In genomic region chr17:44219126-44219635, GRCh38 we compare ENCODE assay signal across 9 cellular contexts. TPM values are rescaled to one million over a fixed set of nuclear protein-coding genes. Genes with fewer than 3 reads are reported as not detected.
DNase-seq lines count a peak whose midpoint lies in the region; ATAC-seq and TF ChIP-seq lines count a peak whose summit lies in the region.
"Had no signal": no experiment of that assay in that cellular context is flagged by ENCODE, and none has a peak within 500 bp of the region (broad histone marks: within the 10 kb centered on the region; RNA-seq: fewer than 3 reads in every experiment).

No MANE protein-coding gene starts in this region.

- no peak overlapping the region for H3K4me3 ChIP-seq in CD4-positive, CD25-positive, alpha-beta regulatory T cell (ENCODE audit: low read depth, low read length)
- peak overlapping the region; percentile 64 to 98 (median 92) for H3K4me3 ChIP-seq in heart right ventricle
- H3K4me3 ChIP-seq in prostate gland, result peak overlapping the region; percentile 80 to 95

- peak; percentile 58 for TF ChIP-seq POLR2A in GM19099 (IDR thresholded peaks at IDR 0.05; ENCODE audit: extremely low read depth, insufficient read length, low read depth)
- peak; percentile 13 for TF ChIP-seq POLR2A in Raji (IDR thresholded peaks at IDR 0.05; ENCODE audit: insufficient read depth, low read depth, low read length)
- TF ChIP-seq POLR2A in prostate gland (IDR thresholded peaks at IDR 0.05), result no peak

- peak; percentile 36 to 58 (median 43) for TF ChIP-seq CTCF in heart right ventricle (IDR thresholded peaks at IDR 0.05)
- peak in 3 of 4 experiments; percentile 36 to 70 (median 68) for TF ChIP-seq CTCF in prostate gland (IDR thresholded peaks at IDR 0.05)

- peaks cover 23% of the 10 kb centered on the region for H3K36me3 ChIP-seq in CD4-positive, CD25-positive, alpha-beta regulatory T cell (ENCODE audit: control insufficient read depth, insufficient read depth, low read length)
- peaks cover 0 to 33% (median 26%) of the 10 kb centered on the region in 9 donors for H3K36me3 ChIP-seq in heart right ventricle
- H3K36me3 ChIP-seq in prostate gland, result peaks cover 10 to 23% of the 10 kb centered on the region in 2 donors

- peaks cover 49% of the 10 kb centered on the region for H3K4me1 ChIP-seq in CD4-positive, CD25-positive, alpha-beta regulatory T cell (ENCODE audit: control insufficient read depth, insufficient read depth, low read length, poor library complexity, severe bottlenecking)
- H3K4me1 ChIP-seq in heart right ventricle, result peaks cover 11 to 56% (median 44%) of the 10 kb centered on the region in 9 donors
- H3K4me1 ChIP-seq in prostate gland (replicated peaks), result peaks cover 5% of the 10 kb centered on the region

- H3K4me1 Mint-ChIP-seq in CD4-positive, CD25-positive, alpha-beta regulatory T cell, result peaks cover 6 to 55% (median 30%) of the 10 kb centered on the region in 4 donors
- H3K4me1 Mint-ChIP-seq in activated naive CD4-positive, alpha-beta T cell treated with anti-CD3 and anti-CD28 coated beads, Interleukin-2, amount 10 ng/mL, durations not matched to agents 7 days and 5 days, result peaks cover 42% of the 10 kb centered on the region

- peak overlapping the region in 2 of 4 donors; percentile 39 to 54 for H3K4me3 Mint-ChIP-seq in CD4-positive, CD25-positive, alpha-beta regulatory T cell
- H3K4me3 Mint-ChIP-seq in activated naive CD4-positive, alpha-beta T cell treated with anti-CD3 and anti-CD28 coated beads, Interleukin-2, amount 10 ng/mL, durations not matched to agents 7 days and 5 days, result peak overlapping the region; percentile 41

- H3K36me3 Mint-ChIP-seq in CD4-positive, CD25-positive, alpha-beta regulatory T cell, result peaks cover 20% of the 10 kb centered on the region
- H3K36me3 Mint-ChIP-seq in activated naive CD4-positive, alpha-beta T cell treated with anti-CD3 and anti-CD28 coated beads, Interleukin-2, amount 10 ng/mL, durations not matched to agents 7 days and 5 days, result peaks cover 45% of the 10 kb centered on the region

- no peaks in the 10 kb centered on the region for H3K9me3 Mint-ChIP-seq in CD4-positive, CD25-positive, alpha-beta regulatory T cell
- H3K9me3 Mint-ChIP-seq in activated naive CD4-positive, alpha-beta T cell treated with anti-CD3 and anti-CD28 coated beads, Interleukin-2, amount 10 ng/mL, durations not matched to agents 7 days and 5 days, result no peaks in the 10 kb centered on the region

- intact Hi-C loops in heart right ventricle (cut with DNase I), result loop anchor here in 4 of 10 donors (1.0 to 5.0 kb wide), 4 partner anchors 32 to 108 kb away; partner anchors contain the start of genes SLC25A39 (in 2 of the 4) and TMUB2 (in 1 of the 4)
- intact Hi-C loops in prostate gland (cut with DNase I), result loop anchor here (2.0 kb wide), 1 partner anchor 108 kb away; no protein-coding TSS in a partner anchor

- CTCF ChIA-PET in activated naive CD4-positive, alpha-beta T cell treated with anti-CD3 and anti-CD28 coated beads, Interleukin-2, amount 10 ng/mL, durations not matched to agents 7 days and 5 days (lab: Charles Lee), result interaction anchor here (1.8 to 3.1 kb wide), 2 partner anchors 9 kb away, joined by 8 to 18 read pairs; no protein-coding TSS in a partner anchor

- peak overlapping the region; percentile 84 for H3K27ac ChIP-seq in CD4-positive, CD25-positive, alpha-beta regulatory T cell (ENCODE audit: insufficient read depth, low read length, poor library complexity, severe bottlenecking)
- H3K27ac ChIP-seq in heart right ventricle (peak overlapping the region; percentile 98 to 100 (median 100)), prostate gland (peak overlapping the region; percentile 98 to 100)

- H3K27me3 ChIP-seq in CD4-positive, CD25-positive, alpha-beta regulatory T cell (ENCODE audit: control insufficient read depth, insufficient read depth, low read length), result no peaks in the 10 kb centered on the region
- H3K27me3 ChIP-seq in heart right ventricle, result no peaks in the 10 kb centered on the region
- no peaks in the 10 kb centered on the region for H3K27me3 ChIP-seq in prostate gland (replicated peaks; ENCODE audit: insufficient read depth)

- peak; percentile 60 to 83 (median 79) for DNase-seq in CD4-positive, CD25-positive, alpha-beta regulatory T cell
- DNase-seq in activated naive CD4-positive, alpha-beta T cell treated with anti-CD3 and anti-CD28 coated beads, Interleukin-2, amount 10 ng/mL, durations not matched to agents 7 days and 5 days, result peak; percentile 76
- DNase-seq in heart right ventricle (peak in 1 of 2 donors; percentile 68), prostate gland (ENCODE audit: low spot score) (peak; percentile 42)

- ATAC-seq in CD4-positive, CD25-positive, alpha-beta regulatory T cell (ENCODE audit: low read depth in 2 of 2), result peak; percentile 48 to 51
- peak; percentile 47 for ATAC-seq in HG03354 (IDR thresholded peaks at IDR 0.05; ENCODE audit: poor library complexity, severe bottlenecking, unreplicated experiment)
- peak in 4 of 8 donors; percentile 3 to 38 (median 6) for ATAC-seq in heart right ventricle
- ATAC-seq in HG03469 (IDR thresholded peaks at IDR 0.05; ENCODE audit: unreplicated experiment), result no peak

- WGBS in heart right ventricle, 2 donors, result 1% methylated on average over 56 to 66 of the region's 79 CpGs
- under 1% methylated on average over 37 of the region's 79 CpGs for WGBS in prostate gland

- H3K9me3 ChIP-seq in CD4-positive, CD25-positive, alpha-beta regulatory T cell (ENCODE audit: control insufficient read depth in 2 of 2, low read length in 2 of 2), result no peaks in the 10 kb centered on the region
- H3K9me3 ChIP-seq in heart right ventricle (no peaks in the 10 kb centered on the region), prostate gland (no peaks in the 10 kb centered on the region)

- H3K27ac Mint-ChIP-seq in CD4-positive, CD25-positive, alpha-beta regulatory T cell, result no peak overlapping the region
- peak overlapping the region; percentile 78 for H3K27ac Mint-ChIP-seq in activated naive CD4-positive, alpha-beta T cell treated with anti-CD3 and anti-CD28 coated beads, Interleukin-2, amount 10 ng/mL, durations not matched to agents 7 days and 5 days
- H3K27ac Mint-ChIP-seq: activated naive CD8-positive, alpha-beta T cell had no signal

- H3K27me3 Mint-ChIP-seq in CD4-positive, CD25-positive, alpha-beta regulatory T cell, result peaks cover 5% of the 10 kb centered on the region
- H3K27me3 Mint-ChIP-seq in activated naive CD4-positive, alpha-beta T cell treated with anti-CD3 and anti-CD28 coated beads, Interleukin-2, amount 10 ng/mL, durations not matched to agents 7 days and 5 days, result peaks cover 7% of the 10 kb centered on the region
- H3K27me3 Mint-ChIP-seq: activated naive CD8-positive, alpha-beta T cell had no signal

RNA-seq across cellular contexts. Expression of gene UBTF, which starts 0.3 kb away (rescaled TPM):
- 104 TPM for total RNA-seq in CD4-positive, CD25-positive, alpha-beta regulatory T cell
- 10 to 100 TPM; 22.3 to 28.5 (median 26.5) TPM for polyA plus RNA-seq in CD4-positive, CD25-positive, alpha-beta regulatory T cell
- total RNA-seq in heart right ventricle, result 10 to 100 TPM; 35.9 to 56.3 (median 42.5) TPM
- 10 to 100 TPM; 30.8 to 34.4 TPM for polyA plus RNA-seq in heart right ventricle
- total RNA-seq in prostate gland, result 10 to 100 TPM; 73.4 to 77.2 TPM

RNA-seq across cellular contexts. Expression of gene ATXN7L3, which starts 19.5 kb away (rescaled TPM):
- 103 TPM for total RNA-seq in CD4-positive, CD25-positive, alpha-beta regulatory T cell
- 10 to 100 TPM; 10.3 to 16.1 (median 12.6) TPM for polyA plus RNA-seq in CD4-positive, CD25-positive, alpha-beta regulatory T cell
- total RNA-seq in heart right ventricle (10 to 100 TPM; 23.7 to 40.6 (median 32.4) TPM), prostate gland (10 to 100 TPM; 45.8 to 72.0 TPM)
- 10 to 100 TPM; 29.0 to 29.8 TPM for polyA plus RNA-seq in heart right ventricle

RNA-seq across cellular contexts. Expression of gene TMUB2, which starts 32.4 kb away (rescaled TPM):
- total RNA-seq in CD4-positive, CD25-positive, alpha-beta regulatory T cell, result 67.7 TPM
- 10 to 100 TPM; 31.7 to 43.7 (median 34.5) TPM for polyA plus RNA-seq in CD4-positive, CD25-positive, alpha-beta regulatory T cell
- total RNA-seq in heart right ventricle (10 to 100 TPM; 16.3 to 28.3 (median 19.6) TPM), prostate gland (10 to 100 TPM; 42.9 to 67.2 TPM)
- polyA plus RNA-seq in heart right ventricle, result 10 to 100 TPM; 27.8 to 37.2 TPM

RNA-seq across cellular contexts. Expression of gene ASB16, which starts 48.7 kb away (rescaled TPM):
- not detected for total RNA-seq in CD4-positive, CD25-positive, alpha-beta regulatory T cell
- polyA plus RNA-seq in CD4-positive, CD25-positive, alpha-beta regulatory T cell, result under 1 TPM in 2 of 4 donors, not detected in 2; 0.09 to 0.16 TPM
- total RNA-seq in heart right ventricle (10 to 100 TPM; 12.4 to 16.4 (median 13.6) TPM), prostate gland (1 to 10 TPM; 3.2 to 4.4 TPM)
- polyA plus RNA-seq in heart right ventricle, result 1 to 10 TPM in 1 of 2 donors, under 1 TPM in 1; 0.64 to 6.5 TPM

RNA-seq across cellular contexts. Expression of gene SLC4A1, which starts 48.8 kb away (rescaled TPM):
- total RNA-seq in CD4-positive, CD25-positive, alpha-beta regulatory T cell, result not detected
- not detected for polyA plus RNA-seq in CD4-positive, CD25-positive, alpha-beta regulatory T cell
- 1 to 10 TPM in 2 of 10 donors, under 1 TPM in 8; 0.11 to 2.4 (median 0.53) TPM for total RNA-seq in heart right ventricle
- under 1 TPM in 1 of 2 donors, not detected in 1; 0.06 TPM for polyA plus RNA-seq in heart right ventricle
- under 1 TPM in 1 of 2 donors, not detected in 1; 0.51 TPM for total RNA-seq in prostate gland
